8 cellular contexts compared by ENCODE assay signal in genomic region chr15:67174864-67175573, GRCh38.
A peak's percentile ranks its signal among the peaks of the same experiment; 100 is the strongest.
DNase-seq lines count a peak whose midpoint lies in the region; ATAC-seq, FAIRE-seq and TF ChIP-seq lines count a peak whose summit lies in the region.

No MANE protein-coding gene starts in this region.

- H3K36me3 Mint-ChIP-seq in GM23338 (ENCODE audit: low read depth): peaks cover 3% of the 10 kb centered on the region

- no peaks in the 10 kb centered on the region for H3K79me2 ChIP-seq in GM23338 (replicated peaks; ENCODE audit: insufficient read depth)

- no peak overlapping the region for H3K4me3 Mint-ChIP-seq in GM23338

- H3K4me2 ChIP-seq in GM23338: no peak overlapping the region

- peaks cover 36% of the 10 kb centered on the region for H3K4me1 Mint-ChIP-seq in GM23338

- ATAC-seq in GM23338 (peak; percentile 23), RWPE2 (ENCODE audit: low read depth) (peak; percentile 88), esophagus mucosa (peak; percentile 84), HG03571 (IDR thresholded peaks at IDR 0.05; ENCODE audit: unreplicated experiment) (no peak)

- H3K36me3 ChIP-seq in GM23338 (ENCODE audit: insufficient read depth) (no peaks in the 10 kb centered on the region; the same call in 1 of the 2 replicates), RWPE2 (ENCODE audit: low read depth) (peaks cover 68% of the 10 kb centered on the region), small intestine (ENCODE audit: control insufficient read depth in 2 of 2, insufficient read depth in 2 of 2, low read length in 2 of 2) (peaks cover 0 to 14% of the 10 kb centered on the region in 2 donors)

- no peak for FAIRE-seq in small intestine (lab: Jason Lieb, UNC)

- H3K27ac Mint-ChIP-seq in GM23338: peak overlapping the region; percentile 37; the same call in 1 of the 2 replicates

- H3K9me3 ChIP-seq in RWPE2 (ENCODE audit: severe bottlenecking): no peaks in the 10 kb centered on the region
- no peaks in the 10 kb centered on the region for H3K9me3 ChIP-seq in small intestine (ENCODE audit: control insufficient read depth, low read depth)

- H3K4me3 ChIP-seq in GM23338: no peak overlapping the region
- H3K4me3 ChIP-seq in RWPE2 (ENCODE audit: severe bottlenecking): no peak overlapping the region
- no peak overlapping the region for H3K4me3 ChIP-seq in small intestine (ENCODE audit: low read depth in 1 of 2, low read length in 2 of 2)

- H3F3A ChIP-seq in GM23338 (replicated peaks; ENCODE audit: low read depth): no peaks in the 10 kb centered on the region

- no peaks in the 10 kb centered on the region for H3K9me2 ChIP-seq in GM23338 (ENCODE audit: insufficient read depth)

- peaks cover 7% of the 10 kb centered on the region; the same call in 1 of the 2 replicates for H3K4me1 ChIP-seq in GM23338 (ENCODE audit: insufficient read depth)
- peaks cover 48% of the 10 kb centered on the region for H3K4me1 ChIP-seq in RWPE2 (ENCODE audit: insufficient read depth, poor library complexity, severe bottlenecking)
- H3K4me1 ChIP-seq in small intestine (ENCODE audit: control insufficient read depth in 2 of 2, insufficient read depth in 1 of 2, low read depth in 1 of 2, low read length in 1 of 2): peaks cover 13 to 17% of the 10 kb centered on the region in 2 donors

- H3K27me3 ChIP-seq in GM23338 (ENCODE audit: insufficient read depth): no peaks in the 10 kb centered on the region
- H3K27me3 ChIP-seq in RWPE2 (ENCODE audit: insufficient read depth, poor library complexity, severe bottlenecking): no peaks in the 10 kb centered on the region
- H3K27me3 ChIP-seq in small intestine (ENCODE audit: control insufficient read depth in 2 of 2, insufficient read depth in 2 of 2, low read length in 2 of 2): no peaks in the 10 kb centered on the region

- H3K9me3 Mint-ChIP-seq in GM23338: no peaks in the 10 kb centered on the region; the same call in 2 of the 3 replicates

- no peak overlapping the region for H2AFZ ChIP-seq in GM23338

- DNase-seq in GM23338 (ENCODE audit: low spot score) (no peak), RWPE2 (ENCODE audit: low spot score) (peak; percentile 96), small intestine (peak; percentile 89), medulla oblongata (ENCODE audit: extremely low spot score) (no peak), epidermal melanocyte (ENCODE audit: insufficient read length, low spot score) (no peak), KG1 (lab: John Stamatoyannopoulos, UW) (no peak)

- H3K27ac ChIP-seq in GM23338 (ENCODE audit: low read depth): no peak overlapping the region
- peak overlapping the region; percentile 84 for H3K27ac ChIP-seq in RWPE2 (ENCODE audit: poor library complexity, severe bottlenecking)
- H3K27ac ChIP-seq in small intestine (ENCODE audit: low read depth in 1 of 2, low read length in 1 of 2): peak overlapping the region; percentile 82 to 85

- no peak for TF ChIP-seq CTCF in GM23338 (conservative IDR thresholded peaks at IDR 0.05; ENCODE audit: low read depth in 2 of 2)
- TF ChIP-seq CTCF in RWPE2 (IDR thresholded peaks at IDR 0.05; ENCODE audit: poor library complexity, severe bottlenecking): no peak

- peaks cover 15% of the 10 kb centered on the region for H3K27me3 Mint-ChIP-seq in GM23338 (ENCODE audit: insufficient read depth, low read depth, poor library complexity)

- H4K20me1 ChIP-seq in GM23338 (replicated peaks; ENCODE audit: insufficient read depth): no peaks in the 10 kb centered on the region

- WGBS in small intestine, 3 donors: 21 to 62% (median 36%) methylated on average over 9 of the region's 9 CpGs

TF ChIP-seq in GM23338, 12 proteins besides CTCF, POLR2A, EP300 and RAD21:
- no peak for TF ChIP-seq ZNF114 (CRISPR knock-in tag; IDR thresholded peaks at IDR 0.05)
- TF ChIP-seq CREB1 (CRISPR knock-in tag; IDR thresholded peaks at IDR 0.05; ENCODE audit: low read depth): no peak
- no peak for TF ChIP-seq EZH2 (IDR thresholded peaks at IDR 0.05; ENCODE audit: low read depth, unreplicated experiment)
- TF ChIP-seq ZNF331 (CRISPR knock-in tag; IDR thresholded peaks at IDR 0.05; ENCODE audit: low read depth): no peak

Comparison
In these comparisons a context has a peak if more than half of its experiments do, and no peak if none do; other contexts are left out.
1. DNase-seq: peak in RWPE2 (single experiment) and small intestine (single experiment); none in GM23338 (single experiment), medulla oblongata (single experiment), epidermal melanocyte (single experiment) and KG1 (single experiment).